Comparison of ENCODE assay signal across 11 cellular contexts in genomic region chr3:170233532-170233931, GRCh38. TPM values are rescaled to one million over a fixed set of nuclear protein-coding genes. Genes with fewer than 3 reads are reported as not detected.
DNase-seq lines count a peak whose midpoint lies in the region; FAIRE-seq and TF ChIP-seq lines count a peak whose summit lies in the region.
"Had no signal": no experiment of that assay in that cellular context is flagged by ENCODE, and none has a peak within 500 bp of the region (broad histone marks: within the 10 kb centered on the region; RNA-seq: fewer than 3 reads in every experiment).

No MANE protein-coding gene starts in this region.

- CTCF ChIA-PET in Calu3 (lab: Charles Lee): interaction anchor here (0.5 to 1.8 kb wide), 9 partner anchors 10 to 605 kb away, joined by 3 to 28 read pairs (median 6); partner anchors contain the start of gene PRKCI

- H3K27ac ChIP-seq in esophagus muscularis mucosa (replicated peaks in 1 of 4): peak overlapping the region; percentile 63 to 74 (median 73)
- H3K27ac ChIP-seq in testis: no peak overlapping the region
- H3K27ac ChIP-seq: parathyroid adenoma had no signal

- peaks cover 17% of the 10 kb centered on the region for H3K4me1 Mint-ChIP-seq in Calu3 (ENCODE audit: low read depth, unreplicated experiment)

- peak overlapping the region; percentile 46 for H3K4me3 Mint-ChIP-seq in Calu3 (ENCODE audit: low read depth, unreplicated experiment)
- H3K4me3 Mint-ChIP-seq: activated naive CD8-positive, alpha-beta T cell treated with anti-CD3 and anti-CD28 coated beads, Interleukin-2, amount 50 U/mL, for 24 hours had no signal

- peaks cover 6 to 27% (median 21%) of the 10 kb centered on the region in 4 donors for H3K36me3 ChIP-seq in esophagus muscularis mucosa
- no peaks in the 10 kb centered on the region for H3K36me3 ChIP-seq in testis (ENCODE audit: low read depth, missing control alignments)

- no peaks in the 10 kb centered on the region for H3K27me3 Mint-ChIP-seq in Calu3 (ENCODE audit: unreplicated experiment)
- H3K27me3 Mint-ChIP-seq: activated naive CD8-positive, alpha-beta T cell treated with anti-CD3 and anti-CD28 coated beads, Interleukin-2, amount 50 U/mL, for 24 hours had no signal

- DNase-seq in Calu3: peak; percentile 66
- DNase-seq in RCC 7860 (ENCODE audit: low spot score): no peak
- no peak for DNase-seq in esophagus muscularis mucosa (ENCODE audit: extremely low spot score)
- peak; percentile 91 for DNase-seq in renal cortical epithelial cell (ENCODE audit: low read depth)
- no peak for DNase-seq in OCI-M2 (lab: John Stamatoyannopoulos, UW; ENCODE audit: unreplicated experiment)
- no peak for DNase-seq in testis
- no peak for DNase-seq in Ammon's horn (ENCODE audit: low spot score)
- no peak for DNase-seq in T-helper 9 cell
- DNase-seq: activated CD4-positive, alpha-beta T cell treated with anti-CD3 and anti-CD28 coated beads for 4 hours; activated naive CD8-positive, alpha-beta T cell treated with anti-CD3 and anti-CD28 coated beads, Interleukin-2, amount 50 U/mL, for 24 hours had no signal

- TF ChIP-seq CTCF in Calu3 (IDR thresholded peaks at IDR 0.05; ENCODE audit: unreplicated experiment) (no peak), esophagus muscularis mucosa (IDR thresholded peaks at IDR 0.05) (no peak), testis (IDR thresholded peaks at IDR 0.05) (no peak)

- H3K27me3 ChIP-seq in esophagus muscularis mucosa (no peaks in the 10 kb centered on the region), testis (no peaks in the 10 kb centered on the region)

- peak; percentile 35 for FAIRE-seq in RCC 7860 (lab: Jason Lieb, UNC)

- H3K4me1 ChIP-seq in esophagus muscularis mucosa (peaks cover 3 to 59% (median 45%) of the 10 kb centered on the region in 4 donors), testis (no peaks in the 10 kb centered on the region)
- H3K4me1 ChIP-seq: parathyroid adenoma had no signal

- H3K27ac Mint-ChIP-seq in Calu3 (ENCODE audit: unreplicated experiment): peak overlapping the region; percentile 95
- H3K27ac Mint-ChIP-seq: activated naive CD8-positive, alpha-beta T cell treated with anti-CD3 and anti-CD28 coated beads, Interleukin-2, amount 50 U/mL, for 24 hours had no signal

- no peak for TF ChIP-seq EP300 in esophagus muscularis mucosa (IDR thresholded peaks at IDR 0.05)

- intact Hi-C loops in Calu3 (cut with micrococcal nuclease; ENCODE audit: unreplicated experiment) (no loop called here), esophagus muscularis mucosa (cut with DNase I) (no loop called here), testis (cut with DNase I; ENCODE audit: low total_unique reads) (no loop called here)

- WGBS in esophagus muscularis mucosa: 63% methylated on average over 7 of the region's 7 CpGs
- WGBS in testis, 2 donors: 85% methylated on average over 7 of the region's 7 CpGs

- H3K4me3 ChIP-seq in esophagus muscularis mucosa (peak overlapping the region in 3 of 4 donors; percentile 7 to 13 (median 8)), testis (no peak overlapping the region)

- H3K9me3 ChIP-seq in esophagus muscularis mucosa (no peaks in the 10 kb centered on the region), testis (no peaks in the 10 kb centered on the region)

- BruUV-seq in Calu3 (replicated peaks; lab: Mats Ljungman, UMichigan): no TSS peak

- H3K9me3 Mint-ChIP-seq in Calu3 (ENCODE audit: low read depth, unreplicated experiment): no peaks in the 10 kb centered on the region
- H3K9me3 Mint-ChIP-seq: activated naive CD8-positive, alpha-beta T cell treated with anti-CD3 and anti-CD28 coated beads, Interleukin-2, amount 50 U/mL, for 24 hours had no signal

- no peak for TF ChIP-seq POLR2A in esophagus muscularis mucosa (IDR thresholded peaks at IDR 0.05; ENCODE audit: low read depth)
- TF ChIP-seq POLR2A in testis (IDR thresholded peaks at IDR 0.05): no peak

- H3K36me3 Mint-ChIP-seq in Calu3 (ENCODE audit: insufficient read depth, unreplicated experiment): peaks cover 28% of the 10 kb centered on the region

RNA-seq across cellular contexts. Expression of gene PRKCI, which starts 11.3 kb away (rescaled TPM):
- total RNA-seq in Calu3 (2022): 79.5 and 85.6 TPM in 2 replicates
- 10 to 100 TPM; 35.7 to 90.9 (median 39.8) TPM for total RNA-seq in esophagus muscularis mucosa
- total RNA-seq in renal cortical epithelial cell: 150 and 167 TPM in 2 replicates
- 100 to 1,000 TPM in 1 of 2 donors, 10 to 100 TPM in 1; 96.5 to 100 TPM for total RNA-seq in testis
- 25.6 TPM for polyA plus RNA-seq in testis (ENCODE audit: insufficient read depth, low read depth, low replicate concordance)

RNA-seq across cellular contexts. Expression of gene PHC3, which starts 52.0 kb away (rescaled TPM):
- total RNA-seq in Calu3 (2022) (113 and 118 TPM in 2 replicates), esophagus muscularis mucosa (10 to 100 TPM; 53.7 to 83.1 (median 70.8) TPM), renal cortical epithelial cell (10.4 and 39.1 TPM in 2 replicates), testis (10 to 100 TPM; 93.5 to 96.1 TPM)
- 24.8 TPM for polyA plus RNA-seq in testis (ENCODE audit: insufficient read depth, low read depth, low replicate concordance)

Comparison
In these comparisons a context has a peak if more than half of its experiments do, and no peak if none do; other contexts are left out.
1. DNase-seq: peak in Calu3 (single experiment) and renal cortical epithelial cell (single experiment); none in RCC 7860 (single experiment), esophagus muscularis mucosa (single experiment), OCI-M2 (single experiment), testis (single experiment), Ammon's horn (single experiment) and T-helper 9 cell (single experiment).
2. H3K27ac ChIP-seq: peak in esophagus muscularis mucosa (4 of 4); none in testis (0 of 2).
3. H3K4me3 ChIP-seq: peak in esophagus muscularis mucosa (3 of 4); none in testis (0 of 2).